ENCODE assay signal across 8 cellular contexts in the genomic region with DNA sequence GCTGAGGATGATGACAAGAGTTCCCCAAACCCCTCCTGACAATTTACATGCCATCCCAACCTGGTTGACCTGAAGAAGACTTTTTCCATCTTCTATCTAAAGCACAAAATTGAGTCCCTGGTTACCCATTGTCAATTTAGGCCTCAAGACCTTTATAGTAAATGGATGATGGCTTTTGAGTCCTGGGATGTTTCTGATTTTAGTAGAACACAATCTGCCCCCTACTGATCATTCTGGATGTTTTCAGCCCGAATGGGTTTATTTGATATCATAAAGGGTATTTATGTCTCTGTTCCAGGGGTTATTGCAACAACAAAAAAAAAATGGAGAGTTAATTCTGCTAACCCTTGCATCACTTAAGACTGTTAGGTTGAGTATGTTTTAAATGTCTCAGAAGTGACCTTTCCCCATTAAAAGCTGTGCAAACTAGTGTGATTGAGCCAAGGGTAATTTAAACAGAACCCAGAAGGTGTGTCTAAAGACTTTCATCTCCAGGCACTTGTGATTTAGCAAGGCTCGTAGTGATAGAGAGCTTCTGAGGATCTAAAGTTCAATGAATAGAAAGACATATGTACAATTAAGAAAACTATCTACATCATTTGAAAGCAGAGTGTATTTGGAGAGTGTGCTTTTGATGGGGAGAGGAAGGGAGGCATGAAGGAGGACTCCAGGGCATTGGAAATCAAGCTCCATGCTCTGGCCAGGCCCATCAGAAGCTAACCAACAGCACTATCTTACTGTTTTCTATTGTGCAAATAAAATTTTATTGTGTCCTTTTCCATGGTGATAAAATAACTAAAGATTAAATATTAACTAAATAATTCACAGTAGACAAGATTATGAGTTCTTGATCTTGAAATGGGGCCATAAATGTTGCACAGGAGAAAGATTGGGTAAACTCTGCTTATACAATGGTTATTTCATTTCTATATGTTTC.
DNase-seq lines count a peak whose midpoint lies in the region; ATAC-seq, FAIRE-seq and TF ChIP-seq lines count a peak whose summit lies in the region.

No MANE protein-coding gene starts in this region.

- TF ChIP-seq CTCF in A673 (conservative IDR thresholded peaks at IDR 0.05; ENCODE audit: low read depth, low read length) (peak; percentile 52), PC-3 (conservative IDR thresholded peaks at IDR 0.05; ENCODE audit: low read depth, low read length) (peak; percentile 68), foreskin keratinocyte (conservative IDR thresholded peaks at IDR 0.05) (peak; percentile 65), sigmoid colon (IDR thresholded peaks at IDR 0.05) (peak in 2 of 4 experiments; percentile 27 to 33)

- H3K4me2 ChIP-seq in PC-3 (ENCODE audit: low read length), result no peak overlapping the region

- 11 to 60% methylated on average over 2 of the region's 2 CpGs for WGBS in sigmoid colon, 2 donors

- no peak for ATAC-seq in PC-3
- ATAC-seq in foreskin keratinocyte, result no peak
- no peak for ATAC-seq in GM18517 (IDR thresholded peaks at IDR 0.05; ENCODE audit: unreplicated experiment)

- H3F3A ChIP-seq in PC-3 (ENCODE audit: low read length, unreplicated experiment), result no peaks in the 10 kb centered on the region

- H3K4me1 ChIP-seq in A673 (ENCODE audit: insufficient read depth, low read length, poor library complexity, severe bottlenecking) (no peaks in the 10 kb centered on the region), PC-3 (ENCODE audit: insufficient read depth, low read length) (no peaks in the 10 kb centered on the region), foreskin keratinocyte (no peaks in the 10 kb centered on the region), sigmoid colon (peaks cover 0 to 4% (median under 1%) of the 10 kb centered on the region in 4 donors)

- no peak overlapping the region for H3K9ac ChIP-seq in PC-3 (ENCODE audit: low read length)

- H3K4me3 ChIP-seq in A673 (ENCODE audit: low read depth, low read length, poor library complexity, severe bottlenecking), result no peak overlapping the region
- no peak overlapping the region for H3K4me3 ChIP-seq in PC-3 (ENCODE audit: low read length)
- H3K4me3 ChIP-seq in sigmoid colon, result no peak overlapping the region

- DNase-seq in A673 (ENCODE audit: low spot score) (peak; percentile 26), GM12891 (ENCODE audit: insufficient read length, low spot score) (no peak), PC-3 (peak; percentile 51), foreskin keratinocyte (no peak), sigmoid colon (no peak), GM19240 (ENCODE audit: insufficient read length, low spot score) (no peak), NCI-H146 (lab: John Stamatoyannopoulos, UW) (no peak)

- TF ChIP-seq POLR2A in GM12891 (IDR thresholded peaks at IDR 0.05; ENCODE audit: low read depth, low read length) (no peak), sigmoid colon (IDR thresholded peaks at IDR 0.05) (no peak)

- no peak overlapping the region for H3K27ac ChIP-seq in A673 (ENCODE audit: low read depth, low read length, poor library complexity, severe bottlenecking)
- H3K27ac ChIP-seq in PC-3 (ENCODE audit: low read length), result no peak overlapping the region
- H3K27ac ChIP-seq in foreskin keratinocyte, result no peak overlapping the region
- no peak overlapping the region for H3K27ac ChIP-seq in sigmoid colon

- H3K79me2 ChIP-seq in PC-3 (ENCODE audit: low read length), result no peaks in the 10 kb centered on the region

- POLR2A ChIA-PET in A673 (lab: Charles Lee; ENCODE audit: low non-redundant PET) (no interaction called here), PC-3 (lab: Charles Lee; ENCODE audit: unreplicated experiment) (no interaction called here)

- intact Hi-C loops in A673 (cut with micrococcal nuclease; ENCODE audit: unreplicated experiment) (loop anchor here (2.0 kb wide), 1 partner anchor 359 kb away; no protein-coding TSS in a partner anchor), PC-3 (cut with micrococcal nuclease) (no loop called here), sigmoid colon (cut with DNase I) (loop anchor here (2.0 to 10.0 kb wide), 2 partner anchors 359 to 461 kb away; a partner anchor contains a TSS)

- no TSS peak for BruUV-seq in A673 (replicated peaks; lab: Mats Ljungman, UMichigan)
- BruUV-seq in PC-3 (replicated peaks; lab: Mats Ljungman, UMichigan), result no TSS peak

- H2AFZ ChIP-seq in PC-3 (ENCODE audit: low read length), result no peak overlapping the region

- H3K36me3 ChIP-seq in A673 (ENCODE audit: insufficient read depth, low read length, poor library complexity, severe bottlenecking), result no peaks in the 10 kb centered on the region
- H3K36me3 ChIP-seq in PC-3 (ENCODE audit: low read depth, low read length), result no peaks in the 10 kb centered on the region
- H3K36me3 ChIP-seq in sigmoid colon, result no peaks in the 10 kb centered on the region

- H3K27me3 ChIP-seq in A673 (replicated peaks; ENCODE audit: insufficient read depth, low read depth, low read length, poor library complexity), result no peaks in the 10 kb centered on the region
- H3K27me3 ChIP-seq in PC-3 (ENCODE audit: low read length), result no peaks in the 10 kb centered on the region
- no peaks in the 10 kb centered on the region for H3K27me3 ChIP-seq in foreskin keratinocyte
- no peaks in the 10 kb centered on the region for H3K27me3 ChIP-seq in sigmoid colon

- H4K20me1 ChIP-seq in PC-3 (ENCODE audit: low read length), result no peaks in the 10 kb centered on the region

- CTCF ChIA-PET in A673 (lab: Charles Lee) (no interaction called here), PC-3 (lab: Charles Lee) (no interaction called here)

- no peak for TF ChIP-seq EP300 in sigmoid colon (IDR thresholded peaks at IDR 0.05)

- FAIRE-seq in GM12891 (lab: Jason Lieb, UNC), result peak; percentile 5

- H3K9me3 ChIP-seq in A673 (ENCODE audit: low read depth, low read length, poor library complexity, severe bottlenecking) (no peaks in the 10 kb centered on the region), PC-3 (ENCODE audit: low read length) (no peaks in the 10 kb centered on the region), sigmoid colon (no peaks in the 10 kb centered on the region)

- no peaks in the 10 kb centered on the region for H3K9me2 ChIP-seq in PC-3 (replicated peaks; ENCODE audit: low read length)

TF ChIP-seq in GM12891, 5 proteins besides CTCF, POLR2A, EP300 and RAD21:
- TF ChIP-seq TAF1 (IDR thresholded peaks at IDR 0.05; ENCODE audit: low read depth, low read length) (no peak), POU2F2 (IDR thresholded peaks at IDR 0.05; ENCODE audit: low read depth, low read length) (no peak), POLR2AphosphoS5 (IDR thresholded peaks at IDR 0.05; ENCODE audit: low read depth, low read length) (no peak), SPI1 (IDR thresholded peaks at IDR 0.05; ENCODE audit: low read depth, low read length) (no peak), PAX5 (IDR thresholded peaks at IDR 0.05; ENCODE audit: insufficient read depth, low read length, severe bottlenecking) (no peak)

Comparison
In these comparisons a context has a peak if more than half of its experiments do, and no peak if none do; other contexts are left out.
1. DNase-seq: peak in A673 (single experiment) and PC-3 (single experiment); none in GM12891 (single experiment), foreskin keratinocyte (0 of 2), sigmoid colon (single experiment), GM19240 (single experiment) and NCI-H146 (single experiment).